Comparison of ENCODE assay signal across 25 cellular contexts in the genomic region with DNA sequence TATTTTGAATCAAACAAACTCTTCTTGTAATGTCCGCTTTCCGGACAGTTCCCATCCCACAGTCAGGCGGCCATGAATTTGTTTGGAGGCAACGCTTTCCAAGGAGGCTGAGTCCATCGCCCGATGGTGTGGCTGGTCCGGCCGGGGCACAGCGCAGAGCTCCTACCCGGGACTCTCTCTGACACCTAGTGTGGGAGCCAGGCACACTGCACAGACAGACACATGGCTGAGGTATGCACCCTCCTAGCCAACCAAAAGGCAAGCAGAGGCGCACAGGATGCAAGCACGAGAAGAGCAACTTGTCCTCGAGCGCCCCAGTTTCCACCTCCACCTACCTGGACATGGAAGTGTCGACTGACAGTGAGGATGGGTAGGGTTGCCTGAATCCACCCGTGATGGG.
DNase-seq lines count a peak whose midpoint lies in the region; ATAC-seq, FAIRE-seq and TF ChIP-seq lines count a peak whose summit lies in the region.
"Had no signal": no experiment of that assay in that cellular context is flagged by ENCODE, and none has a peak within 500 bp of the region (broad histone marks: within the 10 kb centered on the region; RNA-seq: fewer than 3 reads in every experiment).

No MANE protein-coding gene starts in this region.

- no peak overlapping the region for H3K4me3 ChIP-seq in bronchial epithelial cell (ENCODE audit: low read depth, low read length)
- no peak overlapping the region for H3K4me3 ChIP-seq in aorta (ENCODE audit: low read length in 2 of 2)
- H3K4me3 ChIP-seq: esophagus muscularis mucosa, gastroesophageal sphincter, sigmoid colon, uterus had no signal

- peaks cover 74% of the 10 kb centered on the region for H3K36me3 Mint-ChIP-seq in activated CD8-positive, alpha-beta T cell treated with anti-CD3 and anti-CD28 coated beads, Interleukin-2, amount 10 ng/mL, durations not matched to agents 7 days and 5 days (ENCODE audit: low read depth)
- H3K36me3 Mint-ChIP-seq: CD14-positive monocyte, memory B cell, naive B cell had no signal

- POLR2A ChIA-PET in activated CD8-positive, alpha-beta T cell treated with anti-CD3 and anti-CD28 coated beads, Interleukin-2, amount 10 ng/mL, durations not matched to agents 7 days and 5 days (lab: Charles Lee): interaction anchor here (1.0 to 1.5 kb wide), 5 partner anchors 26 to 78 kb away, joined by 3 to 5 read pairs (median 4); no protein-coding TSS in a partner anchor

- peak; percentile 72 for ATAC-seq in activated CD8-positive, alpha-beta T cell treated with anti-CD3 and anti-CD28 coated beads, Interleukin-2, amount 10 ng/mL, durations not matched to agents 7 days and 5 days
- peak; percentile 83 for ATAC-seq in stimulated activated naive CD8-positive, alpha-beta T cell treated with anti-CD3 and anti-CD28 coated beads, Interleukin-15, amount 100 ng/mL, for 72 hours
- ATAC-seq in HG02798 (IDR thresholded peaks at IDR 0.05; ENCODE audit: poor library complexity, unreplicated experiment) (no peak), aorta (ENCODE audit: low FRiP score) (no peak)
- ATAC-seq: gastroesophageal sphincter had no signal

- peaks cover 62% of the 10 kb centered on the region for H3K4me1 Mint-ChIP-seq in activated CD8-positive, alpha-beta T cell treated with anti-CD3 and anti-CD28 coated beads, Interleukin-2, amount 10 ng/mL, durations not matched to agents 7 days and 5 days (ENCODE audit: low read depth)
- H3K4me1 Mint-ChIP-seq in stimulated activated naive CD8-positive, alpha-beta T cell treated with anti-CD3 and anti-CD28 coated beads, Interleukin-15, amount 100 ng/mL, for 72 hours: peaks cover 79% of the 10 kb centered on the region
- H3K4me1 Mint-ChIP-seq: CD14-positive monocyte, memory B cell, naive B cell had no signal

- H3K27me3 ChIP-seq in bronchial epithelial cell (ENCODE audit: control insufficient read depth, insufficient read depth, low read length): no peaks in the 10 kb centered on the region
- no peaks in the 10 kb centered on the region for H3K27me3 ChIP-seq in aorta (ENCODE audit: control insufficient read depth in 1 of 2, insufficient read depth in 2 of 2, low read length in 1 of 2)
- H3K27me3 ChIP-seq: sigmoid colon, uterus had no signal

- peak overlapping the region; percentile 67 for H3K4me3 Mint-ChIP-seq in activated CD8-positive, alpha-beta T cell treated with anti-CD3 and anti-CD28 coated beads, Interleukin-2, amount 10 ng/mL, durations not matched to agents 7 days and 5 days
- peak overlapping the region; percentile 81 to 84 for H3K4me3 Mint-ChIP-seq in stimulated activated naive CD8-positive, alpha-beta T cell treated with anti-CD3 and anti-CD28 coated beads, Interleukin-15, amount 100 ng/mL, for 72 hours
- H3K4me3 Mint-ChIP-seq: memory B cell, naive B cell had no signal

- H3K27ac Mint-ChIP-seq in activated CD8-positive, alpha-beta T cell treated with anti-CD3 and anti-CD28 coated beads, Interleukin-2, amount 10 ng/mL, durations not matched to agents 7 days and 5 days: peak overlapping the region; percentile 91
- H3K27ac Mint-ChIP-seq in stimulated activated naive CD8-positive, alpha-beta T cell treated with anti-CD3 and anti-CD28 coated beads, Interleukin-15, amount 100 ng/mL, for 72 hours: peak overlapping the region; percentile 87 to 96
- H3K27ac Mint-ChIP-seq: memory B cell had no signal

- intact Hi-C loops in aorta (cut with DNase I): no loop called here

- TF ChIP-seq CTCF in bronchial epithelial cell (IDR thresholded peaks at IDR 0.05; ENCODE audit: insufficient read depth, low read length, severe bottlenecking): no peak

- H3K27ac ChIP-seq in aorta (ENCODE audit: low read depth in 1 of 2, low read length in 2 of 2): no peak overlapping the region
- H3K27ac ChIP-seq: esophagus muscularis mucosa, gastroesophageal sphincter, sigmoid colon, uterus, VCaP had no signal

- H3K27me3 Mint-ChIP-seq in activated CD8-positive, alpha-beta T cell treated with anti-CD3 and anti-CD28 coated beads, Interleukin-2, amount 10 ng/mL, durations not matched to agents 7 days and 5 days (ENCODE audit: low read depth): no peaks in the 10 kb centered on the region
- no peaks in the 10 kb centered on the region for H3K27me3 Mint-ChIP-seq in stimulated activated naive CD8-positive, alpha-beta T cell treated with anti-CD3 and anti-CD28 coated beads, Interleukin-15, amount 100 ng/mL, for 72 hours
- H3K27me3 Mint-ChIP-seq: naive B cell had no signal

- H3K36me3 ChIP-seq in bronchial epithelial cell (ENCODE audit: control insufficient read depth, insufficient read depth, low read length) (no peaks in the 10 kb centered on the region), aorta (ENCODE audit: control insufficient read depth in 1 of 2, insufficient read depth in 2 of 2, low read length in 1 of 2) (no peaks in the 10 kb centered on the region)
- H3K36me3 ChIP-seq: esophagus muscularis mucosa, gastroesophageal sphincter, sigmoid colon, uterus had no signal

- CTCF ChIA-PET in activated CD8-positive, alpha-beta T cell treated with anti-CD3 and anti-CD28 coated beads, Interleukin-2, amount 10 ng/mL, durations not matched to agents 7 days and 5 days (lab: Charles Lee): interaction anchor here (1.2 to 2.4 kb wide), 6 partner anchors 11 to 62 kb away, joined by 3 to 19 read pairs (median 5); no protein-coding TSS in a partner anchor

- no peaks in the 10 kb centered on the region for H3K9me3 ChIP-seq in aorta (ENCODE audit: control insufficient read depth, low read length)
- H3K9me3 ChIP-seq: esophagus muscularis mucosa, gastroesophageal sphincter, sigmoid colon, uterus had no signal

- 91 to 96% methylated on average over 16 of the region's 16 CpGs for WGBS in aorta, 2 donors

- H3K9me3 Mint-ChIP-seq in activated CD8-positive, alpha-beta T cell treated with anti-CD3 and anti-CD28 coated beads, Interleukin-2, amount 10 ng/mL, durations not matched to agents 7 days and 5 days (ENCODE audit: insufficient read depth): no peaks in the 10 kb centered on the region
- no peaks in the 10 kb centered on the region for H3K9me3 Mint-ChIP-seq in stimulated activated naive CD8-positive, alpha-beta T cell treated with anti-CD3 and anti-CD28 coated beads, Interleukin-15, amount 100 ng/mL, for 72 hours
- H3K9me3 Mint-ChIP-seq: memory B cell had no signal

- H3K4me1 ChIP-seq in aorta (ENCODE audit: control insufficient read depth in 1 of 2, insufficient read depth in 2 of 2, low read length in 2 of 2): no peaks in the 10 kb centered on the region
- H3K4me1 ChIP-seq: esophagus muscularis mucosa, gastroesophageal sphincter, sigmoid colon, uterus had no signal

- FAIRE-seq in bronchial epithelial cell (lab: Jason Lieb, UNC): peak; percentile 36
- FAIRE-seq: GM12891 had no signal

- peak; percentile 46 for DNase-seq in activated T-cell treated with anti-CD3 and anti-CD28 coated beads, Interleukin-2, amount 50 U/mL, for 1 hour
- DNase-seq in activated T-cell treated with anti-CD3 and anti-CD28 coated beads for 4 hours: no peak
- DNase-seq in activated CD8-positive, alpha-beta T cell treated with anti-CD3 and anti-CD28 coated beads, Interleukin-2, amount 10 ng/mL, durations not matched to agents 7 days and 5 days: peak; percentile 46
- DNase-seq in bronchial epithelial cell (ENCODE audit: low read depth): no peak
- peak in 1 of 2 donors; percentile 40 for DNase-seq in stimulated activated naive CD8-positive, alpha-beta T cell treated with anti-CD3 and anti-CD28 coated beads, Interleukin-15, amount 100 ng/mL, for 72 hours
- DNase-seq in islet precursor cell: no peak
- no peak for DNase-seq in aorta
- DNase-seq: amygdala, caudate nucleus, HCEC 1CT, naive B cell, NCI-H1417 treated with DMSO at 0.1 percent for 48 hours, NCI-H2171, NCI-H748 treated with DMSO at 0.1 percent for 48 hours, OCI-M1, SHP77 treated with DMSO at 0.1 percent for 48 hours, sigmoid colon, uterus had no signal

Comparison
In these comparisons a context has a peak if more than half of its experiments do, and no peak if none do; other contexts are left out.
1. DNase-seq: peak in activated T-cell treated with anti-CD3 and anti-CD28 coated beads, Interleukin-2, amount 50 U/mL, for 1 hour (single experiment) and activated CD8-positive, alpha-beta T cell treated with anti-CD3 and anti-CD28 coated beads, Interleukin-2, amount 10 ng/mL, durations not matched to agents 7 days and 5 days (single experiment); none in activated T-cell treated with anti-CD3 and anti-CD28 coated beads for 4 hours (single experiment), bronchial epithelial cell (single experiment), islet precursor cell (single experiment) and aorta (0 of 2).
2. ATAC-seq: peak in activated CD8-positive, alpha-beta T cell treated with anti-CD3 and anti-CD28 coated beads, Interleukin-2, amount 10 ng/mL, durations not matched to agents 7 days and 5 days (single experiment) and stimulated activated naive CD8-positive, alpha-beta T cell treated with anti-CD3 and anti-CD28 coated beads, Interleukin-15, amount 100 ng/mL, for 72 hours (single experiment); none in HG02798 (single experiment) and aorta (single experiment).